In genomic region chr1:17903386-17903785, GRCh38 we compare ENCODE assay signal across 21 cellular contexts.
DNase-seq lines count a peak whose midpoint lies in the region; ATAC-seq and TF ChIP-seq lines count a peak whose summit lies in the region.
"Had no signal": no experiment of that assay in that cellular context is flagged by ENCODE, and none has a peak within 500 bp of the region (broad histone marks: within the 10 kb centered on the region; RNA-seq: fewer than 3 reads in every experiment).

No MANE protein-coding gene starts in this region.

- no peak overlapping the region for H3K27ac Mint-ChIP-seq in immature natural killer cell
- no peak overlapping the region for H3K27ac Mint-ChIP-seq in activated CD8-positive, alpha-beta T cell treated with anti-CD3 and anti-CD28 coated beads for 36 hours
- H3K27ac Mint-ChIP-seq: effector memory CD8-positive, alpha-beta T cell had no signal

- TF ChIP-seq CTCF in fibroblast of the aortic adventitia (IDR thresholded peaks at IDR 0.05; ENCODE audit: insufficient read depth, low read length) (no peak), GM13977 (IDR thresholded peaks at IDR 0.05; ENCODE audit: extremely low read depth, insufficient read depth, missing control alignments) (no peak)
- no peak for TF ChIP-seq CTCF in activated CD8-positive, alpha-beta T cell treated with anti-CD3 and anti-CD28 coated beads for 36 hours (IDR thresholded peaks at IDR 0.05)

- H3K4me3 Mint-ChIP-seq in immature natural killer cell, result no peak overlapping the region
- H3K4me3 Mint-ChIP-seq in activated CD8-positive, alpha-beta T cell treated with anti-CD3 and anti-CD28 coated beads for 36 hours, result no peak overlapping the region
- H3K4me3 Mint-ChIP-seq: effector memory CD8-positive, alpha-beta T cell had no signal

- H3K4me1 Mint-ChIP-seq in immature natural killer cell, result no peaks in the 10 kb centered on the region
- H3K4me1 Mint-ChIP-seq in activated CD8-positive, alpha-beta T cell treated with anti-CD3 and anti-CD28 coated beads for 36 hours (ENCODE audit: low read depth), result no peaks in the 10 kb centered on the region

- POLR2A ChIA-PET in activated CD8-positive, alpha-beta T cell treated with anti-CD3 and anti-CD28 coated beads for 36 hours (lab: Charles Lee), result no interaction called here

- in situ Hi-C loops in GM13977 (cut with MboI; ENCODE audit: low pct_unique_long_range_greater_than_20kb, low sequenced_read_pairs, unreplicated experiment), result no loop called here

- H3K36me3 Mint-ChIP-seq in immature natural killer cell, result no peaks in the 10 kb centered on the region
- no peaks in the 10 kb centered on the region for H3K36me3 Mint-ChIP-seq in activated CD8-positive, alpha-beta T cell treated with anti-CD3 and anti-CD28 coated beads for 36 hours (ENCODE audit: low read depth)

- CTCF ChIA-PET in activated CD8-positive, alpha-beta T cell treated with anti-CD3 and anti-CD28 coated beads for 36 hours (lab: Charles Lee), result no interaction called here

- H3K4me3 ChIP-seq in fibroblast of the aortic adventitia (ENCODE audit: low read depth, low read length), result no peak overlapping the region
- H3K4me3 ChIP-seq: BLaER1 treated with 17β-estradiol and CSF1 and Interleukin-3, amounts not matched to agents 10 nM and 100 nM; esophagus squamous epithelium; tibial artery had no signal

- peaks cover 6 to 11% (median 8%) of the 10 kb centered on the region in 3 donors for H3K27me3 Mint-ChIP-seq in immature natural killer cell (ENCODE audit: low read depth in 3 of 3)
- H3K27me3 Mint-ChIP-seq in activated CD8-positive, alpha-beta T cell treated with anti-CD3 and anti-CD28 coated beads for 36 hours, result peaks cover 12% of the 10 kb centered on the region

- intact Hi-C loops in activated CD8-positive, alpha-beta T cell treated with anti-CD3 and anti-CD28 coated beads for 36 hours (cut with micrococcal nuclease), result no loop called here

- peaks cover 0 to 7% (median 0%) of the 10 kb centered on the region in 6 donors for H3K9me3 Mint-ChIP-seq in immature natural killer cell
- peaks cover 5% of the 10 kb centered on the region for H3K9me3 Mint-ChIP-seq in activated CD8-positive, alpha-beta T cell treated with anti-CD3 and anti-CD28 coated beads for 36 hours

- ATAC-seq in activated CD8-positive, alpha-beta T cell treated with anti-CD3 and anti-CD28 coated beads for 36 hours, result no peak
- ATAC-seq: effector memory CD8-positive, alpha-beta T cell; SK-N-SH treated with all-trans-retinoic acid at 6 μM for 48 hours; stimulated activated naive CD8-positive, alpha-beta T cell treated with anti-CD3 and anti-CD28 coated beads, Interleukin-15, Interleukin-2, amounts not matched to agents 100 U/mL and 50 U/mL, for 24 hours had no signal

- DNase-seq in NCI-H510A treated with DMSO at 0.1 percent for 48 hours (lab: John Stamatoyannopoulos, UW), result peak; percentile 55
- DNase-seq in NCI-H510A (lab: John Stamatoyannopoulos, UW), result no peak
- DNase-seq in NCI-H2196 treated with DMSO at 0.1 percent for 48 hours (lab: John Stamatoyannopoulos, UW; ENCODE audit: unreplicated experiment), result peak; percentile 52
- DNase-seq in fibroblast of the aortic adventitia (ENCODE audit: low read depth), result peak; percentile 17
- no peak for DNase-seq in GM13977 (ENCODE audit: low spot score)
- no peak for DNase-seq in immature natural killer cell
- no peak for DNase-seq in activated CD8-positive, alpha-beta T cell treated with anti-CD3 and anti-CD28 coated beads for 36 hours
- no peak for DNase-seq in NK-92 treated with Interleukin-12 subunit alpha and Interleukin-12 subunit beta, amount 100 ng/mL, for 24 hours (lab: John Stamatoyannopoulos, UW)
- DNase-seq: activated effector memory CD4-positive, alpha-beta T cell treated with anti-CD3 and anti-CD28 coated beads, Interleukin-2, amount 50 U/mL, for 16 hours; effector memory CD8-positive, alpha-beta T cell; esophagus squamous epithelium; H7; KBM-7; NCI-H1930; NCI-H524 treated with DMSO at 0.1 percent for 48 hours; stimulated activated CD4-positive, alpha-beta T cell treated with anti-CD3 and anti-CD28 coated beads, Interleukin-12 subunit alpha, Interleukin-12 subunit beta, amount 100 ng/mL, for 4 hours; stimulated activated CD4-positive, alpha-beta T cell treated with anti-CD3 and anti-CD28 coated beads, Interleukin-4, amount 100 ng/mL, for 4 hours; stimulated activated naive CD8-positive, alpha-beta T cell treated with anti-CD3 and anti-CD28 coated beads, Interleukin-15, Interleukin-2, amounts not matched to agents 100 U/mL and 50 U/mL, for 24 hours had no signal

Comparison
In these comparisons a context has a peak if more than half of its experiments do, and no peak if none do; other contexts are left out.
1. DNase-seq: peak in NCI-H510A treated with DMSO at 0.1 percent for 48 hours (single experiment), NCI-H2196 treated with DMSO at 0.1 percent for 48 hours (single experiment) and fibroblast of the aortic adventitia (single experiment); none in NCI-H510A (single experiment), GM13977 (single experiment), immature natural killer cell (0 of 3), activated CD8-positive, alpha-beta T cell treated with anti-CD3 and anti-CD28 coated beads for 36 hours (single experiment) and NK-92 treated with Interleukin-12 subunit alpha and Interleukin-12 subunit beta, amount 100 ng/mL, for 24 hours (single experiment).